In genomic region chr20:53639647-53640440, GRCh38 we compare ENCODE assay signal across 19 cellular contexts. TPM values are rescaled to one million over a fixed set of nuclear protein-coding genes. Genes with fewer than 3 reads are reported as not detected.
DNase-seq lines count a peak whose midpoint lies in the region; ATAC-seq and TF ChIP-seq lines count a peak whose summit lies in the region.
"Had no signal": no experiment of that assay in that cellular context is flagged by ENCODE, and none has a peak within 500 bp of the region (broad histone marks: within the 10 kb centered on the region; RNA-seq: fewer than 3 reads in every experiment).

No MANE protein-coding gene starts in this region.

- H3K36me3 Mint-ChIP-seq in natural killer cell (no peaks in the 10 kb centered on the region), T-cell (no peaks in the 10 kb centered on the region), naive B cell (no peaks in the 10 kb centered on the region)
- no peaks in the 10 kb centered on the region for H3K36me3 Mint-ChIP-seq in natural killer cell treated with Interleukin-12 subunit alpha and Interleukin-12 subunit beta and Interleukin-15 and Interleukin-18, amount 100 ng/mL, for 72 hours
- H3K36me3 Mint-ChIP-seq: CD14-positive monocyte had no signal

- intact Hi-C loops in natural killer cell (cut with micrococcal nuclease): loop anchor here (5.0 kb wide), 1 partner anchor 33 kb away; no protein-coding TSS in a partner anchor

- TF ChIP-seq CTCF in natural killer cell (IDR thresholded peaks at IDR 0.05): no peak

- POLR2A ChIA-PET in T-cell (lab: Charles Lee): interaction anchor here in 1 of 2 donors (1.4 kb wide), 1 partner anchor 27 kb away, joined by 5 read pairs; no protein-coding TSS in a partner anchor

- no peak for ATAC-seq in natural killer cell
- ATAC-seq in natural killer cell treated with Interleukin-12 subunit alpha and Interleukin-12 subunit beta and Interleukin-15 and Interleukin-18, amount 100 ng/mL, for 72 hours: no peak
- no peak for ATAC-seq in T-cell (replicated peaks in 1 of 4)
- ATAC-seq in naive B cell (ENCODE audit: low read depth in 2 of 2): no peak
- ATAC-seq: upper lobe of right lung had no signal

- peak overlapping the region in 1 of 2 donors; percentile 12 for H3K27ac Mint-ChIP-seq in natural killer cell
- peak overlapping the region in 1 of 2 donors; percentile 26 for H3K27ac Mint-ChIP-seq in natural killer cell treated with Interleukin-12 subunit alpha and Interleukin-12 subunit beta and Interleukin-15 and Interleukin-18, amount 100 ng/mL, for 72 hours
- peak overlapping the region; percentile 31 to 51 for H3K27ac Mint-ChIP-seq in T-cell
- H3K27ac Mint-ChIP-seq in naive B cell: peak overlapping the region; percentile 56 to 87 (median 82)
- H3K27ac Mint-ChIP-seq: activated CD4-positive, alpha-beta T cell treated with anti-CD3 and anti-CD28 coated beads, Interleukin-2, amount 10 ng/mL, durations not matched to agents 24 days and 14 days had no signal

- H3K27me3 Mint-ChIP-seq in natural killer cell (ENCODE audit: low read depth in 2 of 2): no peaks in the 10 kb centered on the region
- peaks cover 0 to 2% of the 10 kb centered on the region in 2 donors for H3K27me3 Mint-ChIP-seq in natural killer cell treated with Interleukin-12 subunit alpha and Interleukin-12 subunit beta and Interleukin-15 and Interleukin-18, amount 100 ng/mL, for 72 hours
- no peaks in the 10 kb centered on the region for H3K27me3 Mint-ChIP-seq in T-cell
- H3K27me3 Mint-ChIP-seq in naive B cell: no peaks in the 10 kb centered on the region
- H3K27me3 Mint-ChIP-seq: activated CD4-positive, alpha-beta T cell treated with anti-CD3 and anti-CD28 coated beads, Interleukin-2, amount 10 ng/mL, durations not matched to agents 24 days and 14 days had no signal

- peaks cover 23 to 25% of the 10 kb centered on the region in 2 donors for H3K4me1 Mint-ChIP-seq in natural killer cell
- peaks cover 33 to 34% of the 10 kb centered on the region in 2 donors for H3K4me1 Mint-ChIP-seq in natural killer cell treated with Interleukin-12 subunit alpha and Interleukin-12 subunit beta and Interleukin-15 and Interleukin-18, amount 100 ng/mL, for 72 hours (ENCODE audit: low read depth in 2 of 2)
- H3K4me1 Mint-ChIP-seq in T-cell: peaks cover 55 to 76% (median 57%) of the 10 kb centered on the region in 3 donors
- H3K4me1 Mint-ChIP-seq in naive B cell: peaks cover 55 to 83% (median 61%) of the 10 kb centered on the region in 3 donors

- DNase-seq in natural killer cell (no peak), T-cell (no peak), naive B cell (no peak), NCI-H69 (lab: John Stamatoyannopoulos, UW) (no peak), hepatic stellate cell (ENCODE audit: low spot score) (no peak), DMS79 treated with DMSO at 0.1 percent for 48 hours (lab: John Stamatoyannopoulos, UW) (no peak)
- no peak for DNase-seq in natural killer cell treated with Interleukin-12 subunit alpha and Interleukin-12 subunit beta and Interleukin-15 and Interleukin-18, amount 100 ng/mL, for 72 hours (ENCODE audit: low spot score)
- DNase-seq: activated CD4-positive, alpha-beta T cell treated with anti-CD3 and anti-CD28 coated beads, Interleukin-2, amount 10 ng/mL, durations not matched to agents 24 days and 14 days; anterior cingulate cortex; dermis blood vessel endothelial cell; HCEC 1CT; mesenchymal stem cell; NCI-H1694 treated with DMSO at 0.1 percent for 48 hours; NCI-H526 treated with DMSO at 0.1 percent for 48 hours; SHP77 treated with DMSO at 0.1 percent for 48 hours; sigmoid colon; stimulated activated CD4-positive, alpha-beta T cell treated with anti-CD3 and anti-CD28 coated beads, Interleukin-15, amount 100 ng/mL, for 24 hours; upper lobe of right lung had no signal

- CTCF ChIA-PET in T-cell (lab: Charles Lee): interaction anchor here in 1 of 2 donors (0.6 kb wide), 1 partner anchor 14 kb away, joined by 5 read pairs; no protein-coding TSS in a partner anchor

- H3K4me3 Mint-ChIP-seq in natural killer cell (peak overlapping the region; percentile 38), T-cell (no peak overlapping the region), naive B cell (no peak overlapping the region)
- no peak overlapping the region for H3K4me3 Mint-ChIP-seq in natural killer cell treated with Interleukin-12 subunit alpha and Interleukin-12 subunit beta and Interleukin-15 and Interleukin-18, amount 100 ng/mL, for 72 hours
- H3K4me3 Mint-ChIP-seq: activated CD4-positive, alpha-beta T cell treated with anti-CD3 and anti-CD28 coated beads, Interleukin-2, amount 10 ng/mL, durations not matched to agents 24 days and 14 days; CD14-positive monocyte had no signal

- H3K9me3 Mint-ChIP-seq in natural killer cell (no peaks in the 10 kb centered on the region), T-cell (no peaks in the 10 kb centered on the region), naive B cell (peaks cover 0 to 2% (median 0%) of the 10 kb centered on the region in 7 donors)
- no peaks in the 10 kb centered on the region for H3K9me3 Mint-ChIP-seq in natural killer cell treated with Interleukin-12 subunit alpha and Interleukin-12 subunit beta and Interleukin-15 and Interleukin-18, amount 100 ng/mL, for 72 hours
- H3K9me3 Mint-ChIP-seq: activated CD4-positive, alpha-beta T cell treated with anti-CD3 and anti-CD28 coated beads, Interleukin-2, amount 10 ng/mL, durations not matched to agents 24 days and 14 days had no signal

RNA-seq across cellular contexts. Expression of gene ZNF217, which starts 46.2 kb away (rescaled TPM):
- total RNA-seq in natural killer cell (10 to 100 TPM; 56.1 to 69.1 (median 59.0) TPM), T-cell (10 to 100 TPM; 57.6 to 92.4 (median 87.5) TPM)
- 10 to 100 TPM; 39.9 to 48.0 TPM for total RNA-seq in natural killer cell treated with Interleukin-12 subunit alpha and Interleukin-12 subunit beta and Interleukin-15 and Interleukin-18, amount 100 ng/mL, for 72 hours
- 10 to 100 TPM in 5 of 6 donors, 1 to 10 TPM in 1; 8.8 to 31.0 (median 24.7) TPM for polyA plus RNA-seq in naive B cell (ENCODE audit: low read depth in 6 of 6)
